In genomic region chr9:95285307-95285706, GRCh38 we compare ENCODE assay signal across 1 cellular context.
TF ChIP-seq lines count a peak whose summit lies in the region.

No MANE protein-coding gene starts in this region.

TF ChIP-seq in SK-N-SH treated with all-trans-retinoic acid at 6 μM for 48 hours, 23 proteins besides CTCF, POLR2A, EP300 and RAD21 (continued from another document):
- no peak for TF ChIP-seq TSHZ2 (CRISPR knock-in tag; IDR thresholded peaks at IDR 0.05)
- TF ChIP-seq SNAI2 (CRISPR knock-in tag; IDR thresholded peaks at IDR 0.05) = no peak
- TF ChIP-seq ESRRG (CRISPR knock-in tag; IDR thresholded peaks at IDR 0.05) = no peak
- TF ChIP-seq ISL1 (CRISPR knock-in tag; IDR thresholded peaks at IDR 0.05) = no peak
- no peak for TF ChIP-seq POU6F1 (CRISPR knock-in tag; IDR thresholded peaks at IDR 0.05; ENCODE audit: borderline replicate concordance, low read depth)
- no peak for TF ChIP-seq CSDC2 (CRISPR knock-in tag; IDR thresholded peaks at IDR 0.05)
- TF ChIP-seq, protein P1, sequence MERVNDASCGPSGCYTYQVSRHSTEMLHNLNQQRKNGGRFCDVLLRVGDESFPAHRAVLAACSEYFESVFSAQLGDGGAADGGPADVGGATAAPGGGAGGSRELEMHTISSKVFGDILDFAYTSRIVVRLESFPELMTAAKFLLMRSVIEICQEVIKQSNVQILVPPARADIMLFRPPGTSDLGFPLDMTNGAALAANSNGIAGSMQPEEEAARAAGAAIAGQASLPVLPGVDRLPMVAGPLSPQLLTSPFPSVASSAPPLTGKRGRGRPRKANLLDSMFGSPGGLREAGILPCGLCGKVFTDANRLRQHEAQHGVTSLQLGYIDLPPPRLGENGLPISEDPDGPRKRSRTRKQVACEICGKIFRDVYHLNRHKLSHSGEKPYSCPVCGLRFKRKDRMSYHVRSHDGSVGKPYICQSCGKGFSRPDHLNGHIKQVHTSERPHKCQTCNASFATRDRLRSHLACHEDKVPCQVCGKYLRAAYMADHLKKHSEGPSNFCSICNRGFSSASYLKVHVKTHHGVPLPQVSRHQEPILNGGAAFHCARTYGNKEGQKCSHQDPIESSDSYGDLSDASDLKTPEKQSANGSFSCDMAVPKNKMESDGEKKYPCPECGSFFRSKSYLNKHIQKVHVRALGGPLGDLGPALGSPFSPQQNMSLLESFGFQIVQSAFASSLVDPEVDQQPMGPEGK (CRISPR knock-in tag; IDR thresholded peaks at IDR 0.05; ENCODE audit: borderline replicate concordance) = no peak
- TF ChIP-seq PPARA (CRISPR knock-in tag; IDR thresholded peaks at IDR 0.05; ENCODE audit: borderline replicate concordance) = no peak
- no peak for TF ChIP-seq ZFP3 (CRISPR knock-in tag; IDR thresholded peaks at IDR 0.05)
- TF ChIP-seq TOX (CRISPR knock-in tag; IDR thresholded peaks at IDR 0.05; ENCODE audit: borderline replicate concordance) = no peak
- no peak for TF ChIP-seq TCF4 (CRISPR knock-in tag; IDR thresholded peaks at IDR 0.05; ENCODE audit: borderline replicate concordance)
- no peak for TF ChIP-seq ARNTL (CRISPR knock-in tag; IDR thresholded peaks at IDR 0.05; ENCODE audit: borderline replicate concordance, low read depth)
